ENCODE assay signal across 1 cellular context in genomic region chr21:15122241-15122640, GRCh38.
TF ChIP-seq lines count a peak whose summit lies in the region.

No MANE protein-coding gene starts in this region.

TF ChIP-seq in HepG2, 621 proteins besides CTCF, POLR2A, EP300 and RAD21 (continued from another document and continues in another):
- TF ChIP-seq ATF7-NPFF (CRISPR knock-in tag; IDR thresholded peaks at IDR 0.05; ENCODE audit: low read depth) (no peak), PRPF4 (IDR thresholded peaks at IDR 0.05; ENCODE audit: low read depth, low read length, poor library complexity, severe bottlenecking) (no peak), YEATS2 (CRISPR knock-in tag; IDR thresholded peaks at IDR 0.05; ENCODE audit: borderline replicate concordance) (no peak), ZNF318 (CRISPR knock-in tag; IDR thresholded peaks at IDR 0.05) (no peak), E2F1 (CRISPR knock-in tag; IDR thresholded peaks at IDR 0.05) (no peak), NFYC (CRISPR knock-in tag; IDR thresholded peaks at IDR 0.05) (no peak), ERF (CRISPR knock-in tag; IDR thresholded peaks at IDR 0.05) (no peak), ZFP90 (CRISPR knock-in tag; IDR thresholded peaks at IDR 0.05; ENCODE audit: borderline replicate concordance) (no peak), FOXA1 (IDR thresholded peaks at IDR 0.05) (0 out of 2 replicates have a peak, but pooled peaks have one; percentile 36), FOXA1 (CRISPR knock-in tag; IDR thresholded peaks at IDR 0.05) (peak; percentile 70), CHD2 (IDR thresholded peaks at IDR 0.05; ENCODE audit: low read depth, low read length) (no peak), REPIN1 (CRISPR knock-in tag; IDR thresholded peaks at IDR 0.05; ENCODE audit: borderline replicate concordance, low read depth) (no peak), MED8 (CRISPR knock-in tag; IDR thresholded peaks at IDR 0.05; ENCODE audit: insufficient replicate concordance) (no peak), ZNF30 (CRISPR knock-in tag; IDR thresholded peaks at IDR 0.05) (no peak), SP2 (CRISPR knock-in tag; IDR thresholded peaks at IDR 0.05) (no peak), KAT8 (CRISPR knock-in tag; IDR thresholded peaks at IDR 0.05) (no peak), SKI (IDR thresholded peaks at IDR 0.05; ENCODE audit: partially characterized antibody) (no peak), HHEX (CRISPR knock-in tag; IDR thresholded peaks at IDR 0.05) (no peak), ZNF292 (CRISPR knock-in tag; IDR thresholded peaks at IDR 0.05; ENCODE audit: borderline replicate concordance, low read depth) (no peak), IRF1 (CRISPR knock-in tag; IDR thresholded peaks at IDR 0.05; ENCODE audit: low read depth) (no peak), GATAD1 (CRISPR knock-in tag; IDR thresholded peaks at IDR 0.05) (no peak), NFKB2 (CRISPR knock-in tag; IDR thresholded peaks at IDR 0.05; ENCODE audit: borderline replicate concordance) (no peak), ARID3A (IDR thresholded peaks at IDR 0.05; ENCODE audit: low read depth, low read length) (peak; percentile 66; the same call in 1 of the 2 replicates), NFIC (IDR thresholded peaks at IDR 0.05; ENCODE audit: low read length) (peak; percentile 20; the same call in 1 of the 2 replicates), DDIT3 (CRISPR knock-in tag; IDR thresholded peaks at IDR 0.05) (no peak), FOXA3 (CRISPR knock-in tag; IDR thresholded peaks at IDR 0.05) (peak; percentile 48), BRF2 (CRISPR knock-in tag; IDR thresholded peaks at IDR 0.05) (no peak), ZNF407 (CRISPR knock-in tag; IDR thresholded peaks at IDR 0.05; ENCODE audit: not compliant biosample characterization) (no peak), ZNF570 (CRISPR knock-in tag; IDR thresholded peaks at IDR 0.05; ENCODE audit: borderline replicate concordance) (no peak), NR2F1 (CRISPR knock-in tag; IDR thresholded peaks at IDR 0.05) (0 out of 4 replicates have a peak, but pooled peaks of 1 of the 2 experiments have one; percentile 8), SRSF9 (IDR thresholded peaks at IDR 0.05; ENCODE audit: borderline replicate concordance, insufficient read depth, low read depth, low read length, poor library complexity, severe bottlenecking) (no peak), ZNF207 (IDR thresholded peaks at IDR 0.05; ENCODE audit: borderline replicate concordance) (no peak), PAX8 (CRISPR knock-in tag; IDR thresholded peaks at IDR 0.05; ENCODE audit: borderline replicate concordance) (no peak), ZNF124 (CRISPR knock-in tag; IDR thresholded peaks at IDR 0.05) (no peak), THRA (CRISPR knock-in tag; IDR thresholded peaks at IDR 0.05; ENCODE audit: borderline replicate concordance) (no peak), TOE1 (CRISPR knock-in tag; IDR thresholded peaks at IDR 0.05) (no peak)
